Comparison of ENCODE assay signal across 23 cellular contexts in genomic region chr11:27898166-27898565, GRCh38.
"Had no signal": no experiment of that assay in that cellular context is flagged by ENCODE, and none has a peak within 500 bp of the region (broad histone marks: within the 10 kb centered on the region; RNA-seq: fewer than 3 reads in every experiment).

No MANE protein-coding gene starts in this region.

- H3K36me3 ChIP-seq: MG63, SJCRH30 had no signal

- H3K27ac ChIP-seq: RWPE1, SJCRH30 had no signal

- H3K9me3 ChIP-seq: MG63, SJCRH30 had no signal

- DNase-seq: IMR-90, Karpas-422, KG1, MG63, NCI-H1092, NCI-H1105 treated with DMSO at 0.1 percent for 48 hours, NCI-H1417 treated with DMSO at 0.1 percent for 48 hours, NCI-H146, NCI-H1694 treated with DMSO at 0.1 percent for 48 hours, NCI-H1930, NCI-H2081, NCI-H2107, NCI-H2227 treated with DMSO at 0.1 percent for 48 hours, NCI-H524, NCI-H526 treated with DMSO at 0.1 percent for 48 hours, NCI-H774, SHP77 treated with DMSO at 0.1 percent for 48 hours, SJCRH30 had no signal

- H3K27me3 ChIP-seq: MG63, SJCRH30 had no signal

- ATAC-seq: HepG2, Panc1, Right ventricle myocardium inferior, SK-N-SH treated with all-trans-retinoic acid at 6 μM for 48 hours had no signal

- H3K4me3 ChIP-seq: MG63, SJCRH30 had no signal

- H3K4me1 ChIP-seq: SJCRH30 had no signal
